10 cellular contexts compared by ENCODE assay signal in the genomic region with DNA sequence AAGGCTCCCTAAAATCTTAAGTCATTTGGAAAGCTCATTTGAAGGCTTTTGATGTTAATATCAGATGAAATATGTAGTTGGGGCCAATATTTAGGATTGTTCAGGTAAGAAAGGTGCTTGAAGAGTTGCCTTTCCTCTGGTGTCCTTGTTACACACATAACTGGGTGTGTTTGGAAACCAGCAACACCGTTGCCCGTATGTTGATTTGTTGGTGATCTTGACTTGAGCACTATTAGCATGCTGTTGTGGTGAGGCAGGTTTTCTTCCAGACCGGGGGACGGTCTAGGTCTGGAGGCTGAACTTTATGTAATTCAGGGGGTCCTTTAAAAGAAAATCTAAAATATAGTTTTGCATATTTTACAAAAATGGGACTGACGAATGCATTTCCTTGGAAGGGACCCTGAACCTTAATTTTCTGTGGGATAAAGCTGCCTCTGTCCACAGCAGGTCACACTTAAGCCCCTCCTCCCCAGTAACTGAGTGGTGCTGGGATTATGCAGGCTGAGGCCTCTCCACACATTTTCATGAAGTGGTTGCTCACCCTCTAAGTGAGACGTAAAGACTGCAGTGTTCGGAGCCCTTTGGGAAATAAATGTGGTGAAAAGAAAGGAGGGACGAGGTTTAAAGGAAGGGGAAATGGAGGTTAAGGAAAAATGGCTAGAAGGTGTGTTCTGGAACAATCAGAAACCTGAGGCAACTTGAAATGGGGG. TPM values are rescaled to one million over a fixed set of nuclear protein-coding genes. Genes with fewer than 3 reads are reported as not detected.
A peak's percentile ranks its signal among the peaks of the same experiment; 100 is the strongest.
DNase-seq lines count a peak whose midpoint lies in the region; ATAC-seq and TF ChIP-seq lines count a peak whose summit lies in the region.
"Had no signal": no experiment of that assay in that cellular context is flagged by ENCODE, and none has a peak within 500 bp of the region (broad histone marks: within the 10 kb centered on the region; RNA-seq: fewer than 3 reads in every experiment).

No MANE protein-coding gene starts in this region.

- H3K4me3 ChIP-seq in DND-41 (ENCODE audit: low read depth in 1 of 2, low read length in 2 of 2) (peak overlapping the region; percentile 73 to 84; a peak in 3 of 4 replicates), NT2/D1 (ENCODE audit: insufficient read length, low read depth) (peak overlapping the region; percentile 87), parathyroid adenoma (ENCODE audit: low read depth, low read length) (peak overlapping the region; percentile 84)

- H3K9ac ChIP-seq in DND-41 (ENCODE audit: low read depth, low read length) (peak overlapping the region; percentile 97), NT2/D1 (ENCODE audit: insufficient read length, low read depth) (peak overlapping the region; percentile 98), parathyroid adenoma (no peak overlapping the region)

- H3K27me3 ChIP-seq in DND-41 (ENCODE audit: insufficient read depth, low read length, poor library complexity), result no peaks in the 10 kb centered on the region
- H3K27me3 ChIP-seq in NT2/D1 (ENCODE audit: insufficient read depth, insufficient read length), result no peaks in the 10 kb centered on the region
- no peaks in the 10 kb centered on the region for H3K27me3 ChIP-seq in parathyroid adenoma (ENCODE audit: control insufficient read depth, insufficient read depth, low read length)

- peaks cover 40% of the 10 kb centered on the region for H3K4me1 ChIP-seq in DND-41 (ENCODE audit: insufficient read depth, low read length)
- H3K4me1 ChIP-seq in NT2/D1 (ENCODE audit: insufficient read depth, insufficient read length), result peaks cover 5% of the 10 kb centered on the region
- no peaks in the 10 kb centered on the region for H3K4me1 ChIP-seq in parathyroid adenoma

- DNase-seq in DND-41, result no peak
- DNase-seq in NT2/D1 (ENCODE audit: low read depth, low spot score), result no peak
- DNase-seq in epithelial cell of prostate (ENCODE audit: low read depth, low spot score), result no peak
- no peak for DNase-seq in HFFc6
- DNase-seq in NCI-H1694 treated with DMSO at 0.1 percent for 48 hours (lab: John Stamatoyannopoulos, UW), result no peak
- DNase-seq: activated effector memory CD4-positive, alpha-beta T cell treated with anti-CD3 and anti-CD28 coated beads, Interleukin-2, amount 50 U/mL, for 16 hours; NCI-H2029 treated with DMSO at 0.1 percent for 48 hours had no signal

- ATAC-seq in DND-41 (ENCODE audit: insufficient read depth, low read depth), result no peak
- ATAC-seq in HG03442 (IDR thresholded peaks at IDR 0.05; ENCODE audit: unreplicated experiment), result no peak
- no peak for ATAC-seq in HG03108 (IDR thresholded peaks at IDR 0.05; ENCODE audit: unreplicated experiment)

- H3K4me1 Mint-ChIP-seq in HFFc6 (ENCODE audit: low read depth), result peaks cover 32% of the 10 kb centered on the region

- H3K27ac Mint-ChIP-seq in HFFc6, result no peak overlapping the region

- no peaks in the 10 kb centered on the region for H3K9me3 Mint-ChIP-seq in HFFc6

- H3K36me3 Mint-ChIP-seq in HFFc6 (ENCODE audit: low read depth), result peaks cover 14% of the 10 kb centered on the region; the same call in 1 of the 2 replicates

- H3K9me3 ChIP-seq in DND-41 (ENCODE audit: insufficient read depth, low read length, severe bottlenecking), result no peaks in the 10 kb centered on the region
- no peaks in the 10 kb centered on the region for H3K9me3 ChIP-seq in NT2/D1 (ENCODE audit: insufficient read depth, low read length)
- no peaks in the 10 kb centered on the region for H3K9me3 ChIP-seq in parathyroid adenoma (ENCODE audit: control insufficient read depth, low read length)

- H4K20me1 ChIP-seq in DND-41 (ENCODE audit: insufficient read depth, low read length), result peaks cover 55% of the 10 kb centered on the region

- H3K27ac ChIP-seq in DND-41 (ENCODE audit: low read length) (peak overlapping the region; percentile 96), epithelial cell of prostate (peak overlapping the region; percentile 86), parathyroid adenoma (peak overlapping the region; percentile 76)

- H3K79me2 ChIP-seq in DND-41 (ENCODE audit: insufficient read depth, low read length) (peaks cover 73% of the 10 kb centered on the region), parathyroid adenoma (peaks cover 7% of the 10 kb centered on the region)

- H3K4me2 ChIP-seq in DND-41 (ENCODE audit: insufficient read depth, low read length), result peak overlapping the region; percentile 85
- H3K4me2 ChIP-seq in parathyroid adenoma (ENCODE audit: low read length), result peak overlapping the region; percentile 96

- no peak overlapping the region for H3K4me3 Mint-ChIP-seq in HFFc6

- H2AFZ ChIP-seq in DND-41 (ENCODE audit: low read depth, low read length), result no peak overlapping the region
- peak overlapping the region; percentile 74 for H2AFZ ChIP-seq in parathyroid adenoma

- no peak for TF ChIP-seq CTCF in DND-41 (IDR thresholded peaks at IDR 0.05; ENCODE audit: borderline replicate concordance, extremely low read depth, low read length, poor library complexity, severe bottlenecking)
- no peak for TF ChIP-seq CTCF in parathyroid adenoma (IDR thresholded peaks at IDR 0.05)
- no peak for TF ChIP-seq CTCF in HFFc6 (IDR thresholded peaks at IDR 0.05)

- no peaks in the 10 kb centered on the region; the same call in none of the 2 replicates for H3K27me3 Mint-ChIP-seq in HFFc6 (ENCODE audit: insufficient read depth)

- H3K36me3 ChIP-seq in DND-41 (ENCODE audit: insufficient read depth, low read length), result peaks cover 60% of the 10 kb centered on the region
- peaks cover 55% of the 10 kb centered on the region for H3K36me3 ChIP-seq in NT2/D1 (ENCODE audit: insufficient read depth, insufficient read length, low read length)
- no peaks in the 10 kb centered on the region for H3K36me3 ChIP-seq in parathyroid adenoma (ENCODE audit: control insufficient read depth, insufficient read depth, low read length)

RNA-seq across cellular contexts. Expression of a gene that starts 1.8 kb away (rescaled TPM):
- 100 to 1,000 TPM; 127 to 194 (median 184) TPM for total RNA-seq in HFFc6 (2021; fragmentation: NEBNext Ultra II Directional; extraction: Animal tissue kit (Norgen Biotek cat#: 25700))
